8 cellular contexts compared by ENCODE assay signal in genomic region chr1:26994772-26995625, GRCh38. TPM values are rescaled to one million over a fixed set of nuclear protein-coding genes. Genes with fewer than 3 reads are reported as not detected.
DNase-seq lines count a peak whose midpoint lies in the region; ATAC-seq, FAIRE-seq and TF ChIP-seq lines count a peak whose summit lies in the region.

No MANE protein-coding gene starts in this region.

- H3K27me3 ChIP-seq in AG04450 (ENCODE audit: control insufficient read depth, insufficient read depth, low read length) (no peaks in the 10 kb centered on the region), K562 (ENCODE audit: control insufficient read depth in 2 of 2, insufficient read depth in 2 of 2, low read length in 2 of 2) (peaks cover 9 to 28% of the 10 kb centered on the region in 2 experiments; a peak in 4 of 5 replicates), mesenchymal stem cell (ENCODE audit: control insufficient read depth in 1 of 2, insufficient read depth in 1 of 2, low read length in 2 of 2) (no peaks in the 10 kb centered on the region)

- POLR2A ChIA-PET in AG04450 (lab: Yijun Ruan, JAX) = interaction anchor here (0.7 to 2.1 kb wide), 4 partner anchors 10 to 304 kb away, joined by 3 to 15 read pairs (median 7); partner anchors contain the start of gene TENT5B
- POLR2A ChIA-PET in HEK293 (lab: Yijun Ruan, JAX) = interaction anchor here (0.6 to 2.2 kb wide), 4 partner anchors 34 to 253 kb away, joined by 3 to 10 read pairs (median 3); partner anchors contain the start of gene KDF1
- POLR2A ChIA-PET in K562 (lab: Yijun Ruan, JAX) = interaction anchor here (0.5 to 3.0 kb wide), 7 partner anchors 9 to 40 kb away, joined by 3 to 12 read pairs (median 3); no protein-coding TSS in a partner anchor

- DNase-seq in AG04450 (ENCODE audit: low read depth, low spot score) (no peak), K562 (ENCODE audit: extremely low read depth in 1 of 4, low spot score in 3 of 4) (no peak), mesenchymal stem cell (no peak)
- DNase-seq in stimulated activated CD4-positive, alpha-beta T cell treated with anti-CD3 and anti-CD28 coated beads, Interleukin-12 subunit alpha, Interleukin-12 subunit beta, amount 100 ng/mL, for 4 hours = no peak
- DNase-seq in activated effector memory CD4-positive, alpha-beta T cell treated with anti-CD3 and anti-CD28 coated beads, Interleukin-2, amount 50 U/mL, for 16 hours = no peak

- peak overlapping the region; percentile 26 for H2BK5ac ChIP-seq in mesenchymal stem cell (ENCODE audit: low read depth, low read length, poor library complexity, severe bottlenecking)

- H3K9ac ChIP-seq in K562 (ENCODE audit: insufficient read depth in 1 of 2, low read depth in 2 of 2, low read length in 2 of 2) (peak overlapping the region in 1 of 2 experiments; percentile 89; a peak in 2 of 4 replicates), mesenchymal stem cell (ENCODE audit: low read length) (peak overlapping the region; percentile 83)

- peak overlapping the region in 1 of 2 experiments; percentile 76 for H3K14ac ChIP-seq in mesenchymal stem cell (ENCODE audit: low read length in 2 of 2)

- H2BK15ac ChIP-seq in mesenchymal stem cell (ENCODE audit: low read depth, poor library complexity, severe bottlenecking) = peak overlapping the region; percentile 35

- TSS peak; percentile 68 for BruUV-seq in K562 (replicated peaks; lab: Mats Ljungman, UMichigan)

- TF ChIP-seq EP300 in K562 (IDR thresholded peaks at IDR 0.05; ENCODE audit: low read length) = no peak

- no peak for FAIRE-seq in K562 (lab: Jason Lieb, UNC)

- intact Hi-C loops in K562 (cut with micrococcal nuclease) = no loop called here

- peak overlapping the region; percentile 84 to 91 for H3K18ac ChIP-seq in mesenchymal stem cell (ENCODE audit: low read depth in 1 of 2, low read length in 2 of 2)

- no peaks in the 10 kb centered on the region for H3K9me1 ChIP-seq in K562 (ENCODE audit: control insufficient read depth, insufficient read depth, low read length)

- in situ Hi-C loops in K562 (cut with MboI) = loop anchor here (5.0 kb wide), 2 partner anchors 42 to 102 kb away; no protein-coding TSS in a partner anchor

- no peak for TF ChIP-seq RAD21 in K562 (CRISPR knock-in tag; conservative IDR thresholded peaks at IDR 0.05 in 1 of 2, IDR thresholded peaks at IDR 0.05 in 1 of 2)

- H3K27ac ChIP-seq in AG04450 (ENCODE audit: low read depth, low read length) = peak overlapping the region; percentile 11
- no peak overlapping the region for H3K27ac ChIP-seq in HEK293 (ENCODE audit: extremely low read depth, low read depth, low read length)
- H3K27ac ChIP-seq in K562 (ENCODE audit: extremely low read depth, low read depth, low read length) = no peak overlapping the region
- peak overlapping the region; percentile 41 for H3K27ac ChIP-seq in mesenchymal stem cell (ENCODE audit: low read length, poor library complexity, severe bottlenecking)

- H3K23ac ChIP-seq in mesenchymal stem cell (ENCODE audit: low read length in 2 of 2) = peak overlapping the region in 1 of 2 experiments; percentile 15

- H3K79me1 ChIP-seq in mesenchymal stem cell (replicated peaks; ENCODE audit: low read length, poor library complexity, severe bottlenecking) = no peaks in the 10 kb centered on the region

- ATAC-seq in K562 (no peak), HG03354 (IDR thresholded peaks at IDR 0.05; ENCODE audit: poor library complexity, severe bottlenecking, unreplicated experiment) (no peak), GM19328 (IDR thresholded peaks at IDR 0.05; ENCODE audit: unreplicated experiment) (no peak)

- H3K36me3 ChIP-seq in HEK293 (ENCODE audit: control insufficient read depth in 2 of 2, insufficient read depth in 1 of 2, low read length in 2 of 2) = peaks cover 0 to 6% of the 10 kb centered on the region in 2 experiments; a peak in 2 of 3 replicates
- H3K36me3 ChIP-seq in K562 (ENCODE audit: control insufficient read depth, insufficient read depth, low read length) = no peaks in the 10 kb centered on the region
- no peaks in the 10 kb centered on the region for H3K36me3 ChIP-seq in mesenchymal stem cell (ENCODE audit: control insufficient read depth in 1 of 2, insufficient read depth in 2 of 2, low read depth in 1 of 2, low read length in 2 of 2)

- H4K91ac ChIP-seq in mesenchymal stem cell (ENCODE audit: low read length) = no peak overlapping the region

- H2AFZ ChIP-seq in K562 (ENCODE audit: low read depth, low read length) (peak overlapping the region; percentile 81; the same call in 1 of the 2 replicates), mesenchymal stem cell (ENCODE audit: low read depth, low read length) (no peak overlapping the region)

- peak overlapping the region; percentile 27 for H4K8ac ChIP-seq in mesenchymal stem cell (ENCODE audit: low read length)

- 50% methylated on average over 17 of the region's 17 CpGs for WGBS in K562 (ENCODE audit: insufficient coverage, low coverage, missing lambda C conversion rate)
- WGBS in mesenchymal stem cell = 23% methylated on average over 14 of the region's 17 CpGs

- H3K79me2 ChIP-seq in K562 (ENCODE audit: control insufficient read depth, insufficient read depth, low read length) = no peaks in the 10 kb centered on the region

- H3K4ac ChIP-seq in mesenchymal stem cell (ENCODE audit: low read depth in 1 of 2, low read length in 2 of 2) = peak overlapping the region; percentile 76 to 83

- no peak for TF ChIP-seq POLR2A in K562 (conservative IDR thresholded peaks at IDR 0.05)

- H2BK12ac ChIP-seq in mesenchymal stem cell (ENCODE audit: low read length in 2 of 2) = peak overlapping the region; percentile 12 to 31

- H4K20me1 ChIP-seq in K562 (replicated peaks; ENCODE audit: control insufficient read depth, insufficient read depth, low read length) = no peaks in the 10 kb centered on the region; the same call in 1 of the 2 replicates

- no peaks in the 10 kb centered on the region; the same call in 1 of the 2 replicates for H3K4me1 ChIP-seq in HEK293 (ENCODE audit: control insufficient read depth, insufficient read depth, low read length)
- H3K4me1 ChIP-seq in K562 (replicated peaks in 1 of 2; ENCODE audit: control insufficient read depth in 2 of 2, insufficient read depth in 2 of 2, low read length in 2 of 2) = peaks cover 10 to 36% of the 10 kb centered on the region in 2 experiments; a peak in 4 of 5 replicates
- peaks cover 54% of the 10 kb centered on the region for H3K4me1 ChIP-seq in mesenchymal stem cell (ENCODE audit: control insufficient read depth, insufficient read depth, low read depth, low read length)

- H3K4me3 ChIP-seq in AG04450 (ENCODE audit: low read depth, low read length) = peak overlapping the region; percentile 79
- peak overlapping the region; percentile 57 for H3K4me3 ChIP-seq in HEK293 (ENCODE audit: low read depth, low read length)
- no peak overlapping the region for H3K4me3 ChIP-seq in K562
- H3K4me3 ChIP-seq in mesenchymal stem cell (ENCODE audit: insufficient read depth in 1 of 2, low read depth in 1 of 2, low read length in 2 of 2) = peak overlapping the region; percentile 86 to 90

- peak overlapping the region; percentile 64 for H2BK120ac ChIP-seq in mesenchymal stem cell (ENCODE audit: low read depth, low read length)

- no peak overlapping the region for H2AK5ac ChIP-seq in mesenchymal stem cell (ENCODE audit: low read length, severe bottlenecking)

- no peaks in the 10 kb centered on the region for H3K9me3 ChIP-seq in AG04450 (ENCODE audit: control insufficient read depth, insufficient read depth, low read length)
- no peaks in the 10 kb centered on the region for H3K9me3 ChIP-seq in HEK293 (ENCODE audit: control insufficient read depth, insufficient read depth, low read depth, low read length)
- H3K9me3 ChIP-seq in K562 (replicated peaks; ENCODE audit: control insufficient read depth, insufficient read depth, low read depth, low read length) = no peaks in the 10 kb centered on the region
- H3K9me3 ChIP-seq in mesenchymal stem cell (ENCODE audit: control insufficient read depth, low read length) = no peaks in the 10 kb centered on the region

- H3K4me2 ChIP-seq in K562 (ENCODE audit: insufficient read depth, low read length) (0 out of 2 replicates have a peak overlapping the region, but pooled peaks have one; percentile 54), mesenchymal stem cell (ENCODE audit: low read length, poor library complexity, severe bottlenecking) (peak overlapping the region; percentile 44)

- CTCF ChIA-PET in AG04450 (lab: Charles Lee) = interaction anchor here (0.8 to 5.6 kb wide), 3 partner anchors 26 to 102 kb away, joined by 3 to 65 read pairs (median 60); no protein-coding TSS in a partner anchor
- CTCF ChIA-PET in HEK293 (lab: Yijun Ruan, JAX) = interaction anchor here (0.6 to 9.3 kb wide), 12 partner anchors 11 to 132 kb away, joined by 3 to 141 read pairs (median 7); partner anchors contain the start of gene KDF1
- CTCF ChIA-PET in K562 (lab: Yijun Ruan, JAX; ENCODE audit: low intra/inter-chr PET ratio) = interaction anchor here (0.6 to 1.8 kb wide), 4 partner anchors 49 to 495 kb away, joined by 3 to 6 read pairs (median 4); no protein-coding TSS in a partner anchor

- TF ChIP-seq CTCF in AG04450 (IDR thresholded peaks at IDR 0.05; ENCODE audit: low read depth, low read length) (no peak), HEK293 (tag by site-specific recombination; IDR thresholded peaks at IDR 0.05) (no peak), K562 (IDR thresholded peaks at IDR 0.05 in 2 of 3, conservative IDR thresholded peaks at IDR 0.05 in 1 of 3; ENCODE audit: insufficient read depth in 2 of 3, low read depth in 1 of 3, low read length in 3 of 3) (no peak)

RNA-seq across cellular contexts. Expression of gene TRNP1, which starts 1.5 kb away (rescaled TPM):
- 47.1 and 50.7 TPM in 2 replicates for polyA plus RNA-seq in AG04450 (2011; rRNA removed)
- polyA minus RNA-seq in AG04450 (2011; rRNA and poly(A)+ RNA removed) = 20.6 and 20.9 TPM in 2 replicates
- 0.90 and 1.7 TPM in 2 replicates for total RNA-seq in K562 (2011; cell fraction: chromatin; rRNA removed; ENCODE audit: low replicate concordance)
- total RNA-seq in K562 (2011; cell fraction: nucleolus; rRNA removed) = 1.3 and 1.8 TPM in 2 replicates
- 1.3 TPM in 2 replicates for total RNA-seq in K562 (2011; cell fraction: nucleoplasm; rRNA removed)
- total RNA-seq in K562 (2014; rRNA removed) = 1.1 and 1.2 TPM in 2 replicates
- 0.73 and 0.95 TPM in 2 replicates for total RNA-seq in K562 (2014; rRNA removed; fragmentation: Illumina TruSeq; extraction: Trizol)
- total RNA-seq in K562 (2015; rRNA removed; fragmentation: Illumina TruSeq; extraction: Trizol) = 0.26 and 0.47 TPM in 2 replicates
- 0.95 and 2.3 TPM in 2 replicates for total RNA-seq in K562 (2021)
- 0.98 and 1.9 TPM in 2 replicates for polyA plus RNA-seq in K562 (2011; rRNA removed)
- polyA plus RNA-seq in K562 (2011; cell fraction: cytosol; rRNA removed) = 1.7 and 2.1 TPM in 2 replicates
- 1.1 and 1.7 TPM in 2 replicates for polyA plus RNA-seq in K562 (2011; cell fraction: nucleus; rRNA removed)
- polyA plus RNA-seq in K562 (2012) = 0.29 and 0.94 TPM in 2 replicates
- 0.98 and 1.4 TPM in 2 replicates for polyA plus RNA-seq in K562 (2014; fragmentation: Illumina TruSeq; extraction: Trizol)
- polyA plus RNA-seq in K562 (2014; fragmentation: Nextera tagmentation; extraction: Ambion mirVana) = under 1 TPM; 0.03 to 0.14 TPM
- 0.97 and 1.3 TPM in 2 replicates for polyA plus RNA-seq in K562 (2014; rRNA removed)
- polyA minus RNA-seq in K562 (2011; rRNA and poly(A)+ RNA removed) = 0.32 and 0.90 TPM in 2 replicates
- polyA minus RNA-seq in K562 (2011; cell fraction: cytosol; rRNA and poly(A)+ RNA removed) = 0.38 TPM in 1 of 2 replicates, not detected in the other
- 0.81 and 1.1 TPM in 2 replicates for polyA minus RNA-seq in K562 (2011; cell fraction: nucleus; rRNA and poly(A)+ RNA removed)
- polyA plus RNA-seq in mesenchymal stem cell (2013, experiment 1 of 2) = 65.7 TPM
- 64.6 TPM for polyA plus RNA-seq in mesenchymal stem cell (2013, experiment 2 of 2)

RNA-seq across cellular contexts. Expression of gene TENT5B, which starts 17.7 kb away (rescaled TPM):
- polyA plus RNA-seq in AG04450 (2011; rRNA removed) (1.5 and 2.1 TPM in 2 replicates), K562 (2011; rRNA removed) (0.39 and 0.61 TPM in 2 replicates), K562 (2014; fragmentation: Illumina TruSeq; extraction: Trizol) (0.48 and 0.54 TPM in 2 replicates), K562 (2014; fragmentation: Nextera tagmentation; extraction: Ambion mirVana) (under 1 TPM in 1 of 2 experiments, not detected in 1; 0.07 TPM), K562 (2014; rRNA removed) (0.93 TPM in 2 replicates)
- polyA minus RNA-seq in AG04450 (2011; rRNA and poly(A)+ RNA removed) = 2.8 and 4.2 TPM in 2 replicates
- total RNA-seq in K562 (2011; cell fraction: chromatin; rRNA removed; ENCODE audit: low replicate concordance) = 0.62 and 1.6 TPM in 2 replicates
- total RNA-seq in K562 (2011; cell fraction: nucleolus; rRNA removed) = 1.7 and 2.0 TPM in 2 replicates
- total RNA-seq in K562 (2011; cell fraction: nucleoplasm; rRNA removed) = 1.1 and 1.4 TPM in 2 replicates
- total RNA-seq in K562 (2014; rRNA removed) (1.3 and 2.9 TPM in 2 replicates), K562 (2014; rRNA removed; fragmentation: Illumina TruSeq; extraction: Trizol) (0.25 and 0.29 TPM in 2 replicates), K562 (2015; rRNA removed; fragmentation: Illumina TruSeq; extraction: Trizol) (0.60 and 0.83 TPM in 2 replicates), K562 (2021) (1.6 and 1.7 TPM in 2 replicates)
- polyA plus RNA-seq in K562 (2011; cell fraction: cytosol; rRNA removed) = 0.77 and 0.98 TPM in 2 replicates
- 0.44 and 0.67 TPM in 2 replicates for polyA plus RNA-seq in K562 (2011; cell fraction: nucleus; rRNA removed)
- 0.77 and 0.80 TPM in 2 replicates for polyA plus RNA-seq in K562 (2012)
- 0.42 and 0.84 TPM in 2 replicates for polyA minus RNA-seq in K562 (2011; rRNA and poly(A)+ RNA removed)
- 0.48 and 1.1 TPM in 2 replicates for polyA minus RNA-seq in K562 (2011; cell fraction: cytosol; rRNA and poly(A)+ RNA removed)
- 0.81 and 1.2 TPM in 2 replicates for polyA minus RNA-seq in K562 (2011; cell fraction: nucleus; rRNA and poly(A)+ RNA removed)
- polyA plus RNA-seq in mesenchymal stem cell (2013, experiment 1 of 2) = 3.1 TPM
- polyA plus RNA-seq in mesenchymal stem cell (2013, experiment 2 of 2) = 2.7 TPM

RNA-seq across cellular contexts. Expression of gene KDF1, which starts 34.7 kb away (rescaled TPM):
- polyA plus RNA-seq in AG04450 (2011; rRNA removed) (0.06 TPM in 1 of 2 replicates, not detected in the other), K562 (2011; rRNA removed) (1.4 and 4.8 TPM in 2 replicates), K562 (2014; fragmentation: Illumina TruSeq; extraction: Trizol) (1.3 and 1.9 TPM in 2 replicates), K562 (2014; fragmentation: Nextera tagmentation; extraction: Ambion mirVana) (under 1 TPM; 0.38 to 0.48 TPM), K562 (2014; rRNA removed) (1.0 and 1.3 TPM in 2 replicates)
- not detected in 2 replicates for polyA minus RNA-seq in AG04450 (2011; rRNA and poly(A)+ RNA removed)
- total RNA-seq in K562 (2011; cell fraction: chromatin; rRNA removed; ENCODE audit: low replicate concordance) = 1.2 and 3.2 TPM in 2 replicates
- 2.0 and 2.1 TPM in 2 replicates for total RNA-seq in K562 (2011; cell fraction: nucleolus; rRNA removed)
- total RNA-seq in K562 (2011; cell fraction: nucleoplasm; rRNA removed) = 1.5 and 1.8 TPM in 2 replicates
- total RNA-seq in K562 (2014; rRNA removed) (0.73 and 2.6 TPM in 2 replicates), K562 (2014; rRNA removed; fragmentation: Illumina TruSeq; extraction: Trizol) (0.62 and 0.73 TPM in 2 replicates), K562 (2015; rRNA removed; fragmentation: Illumina TruSeq; extraction: Trizol) (0.53 and 0.83 TPM in 2 replicates), K562 (2021) (1.9 and 2.4 TPM in 2 replicates)
- 4.7 and 4.9 TPM in 2 replicates for polyA plus RNA-seq in K562 (2011; cell fraction: cytosol; rRNA removed)
- polyA plus RNA-seq in K562 (2011; cell fraction: nucleus; rRNA removed) = 3.2 and 3.7 TPM in 2 replicates
- polyA plus RNA-seq in K562 (2012) = 1.2 and 3.1 TPM in 2 replicates
- polyA minus RNA-seq in K562 (2011; rRNA and poly(A)+ RNA removed) = 2.2 and 4.5 TPM in 2 replicates
- 2.3 and 3.9 TPM in 2 replicates for polyA minus RNA-seq in K562 (2011; cell fraction: cytosol; rRNA and poly(A)+ RNA removed)
- 0.81 and 1.4 TPM in 2 replicates for polyA minus RNA-seq in K562 (2011; cell fraction: nucleus; rRNA and poly(A)+ RNA removed)
- 0.35 TPM for polyA plus RNA-seq in mesenchymal stem cell (2013, experiment 1 of 2)
- 0.38 TPM for polyA plus RNA-seq in mesenchymal stem cell (2013, experiment 2 of 2)

Comparison
In these comparisons a context has a peak if more than half of its experiments do, and no peak if none do; other contexts are left out.
1. H3K27ac ChIP-seq: peak in AG04450 (single experiment) and mesenchymal stem cell (single experiment); none in HEK293 (single experiment) and K562 (single experiment).
2. RNA of gene TRNP1, which starts 1.5 kb away (polyA plus RNA-seq): 47.1 to 50.7 TPM in AG04450; 0.03 to 2.1 TPM in K562; every median in the first group is over 10 times any median in the second.